ENCODE assay signal across 8 cellular contexts in genomic region chr13:21637296-21637695, GRCh38. TPM values are rescaled to one million over a fixed set of nuclear protein-coding genes. Genes with fewer than 3 reads are reported as not detected.
DNase-seq lines count a peak whose midpoint lies in the region; ATAC-seq and TF ChIP-seq lines count a peak whose summit lies in the region.

No MANE protein-coding gene starts in this region.

- no peak for TF ChIP-seq CTCF in stomach (IDR thresholded peaks at IDR 0.05)

- no peak for TF ChIP-seq POLR2A in stomach (IDR thresholded peaks at IDR 0.05)

- ATAC-seq in HG03378 (IDR thresholded peaks at IDR 0.05; ENCODE audit: unreplicated experiment), result no peak

- intact Hi-C loops in stomach (cut with DNase I; ENCODE audit: low total_unique reads), result no loop called here

- no peaks in the 10 kb centered on the region for H3K36me3 ChIP-seq in stomach

- DNase-seq in Caki2 (ENCODE audit: low read depth) (peak; percentile 81), LHCN-M2 (ENCODE audit: low read depth) (peak; percentile 45), SW480 (ENCODE audit: low spot score) (peak; percentile 98), epithelial cell of prostate (ENCODE audit: low read depth, low spot score) (peak; percentile 95), stomach (peak; percentile 82), NK-92 (lab: John Stamatoyannopoulos, UW; ENCODE audit: unreplicated experiment) (no peak)
- DNase-seq in activated CD4-positive, CD25-positive, alpha-beta regulatory T cell treated with anti-CD3 and anti-CD28 coated beads, Interleukin-2, amount 50 U/mL, for 72 hours, result no peak

- WGBS in stomach, 5 donors, result 28 to 61% (median 38%) methylated on average over 13 of the region's 13 CpGs

- peaks cover 0 to 19% (median 0%) of the 10 kb centered on the region in 3 donors for H3K27me3 ChIP-seq in stomach

- H3K9me3 ChIP-seq in stomach, result no peaks in the 10 kb centered on the region

- in situ Hi-C loops in Caki2 (cut with HindIII; ENCODE audit: low pct_unique_long_range_greater_than_20kb, low sequenced_read_pairs), result no loop called here

- H3K4me3 ChIP-seq in stomach, result no peak overlapping the region

- peaks cover 0 to 10% (median 0%) of the 10 kb centered on the region in 4 donors for H3K4me1 ChIP-seq in stomach

- H3K27ac ChIP-seq in epithelial cell of prostate, result peak overlapping the region; percentile 59
- no peak overlapping the region for H3K27ac ChIP-seq in stomach

- TF ChIP-seq EP300 in stomach (IDR thresholded peaks at IDR 0.05), result no peak

RNA-seq across cellular contexts. Expression of gene MICU2, which starts 33.3 kb away (rescaled TPM):
- total RNA-seq in Caki2 (2014; rRNA removed; shearing (Covaris generic); ENCODE audit: low replicate concordance), result 37.3 and 46.0 TPM in 2 replicates
- total RNA-seq in LHCN-M2 (2014; rRNA removed) (87.2 and 138 TPM in 2 replicates), stomach (100 to 1,000 TPM in 2 of 5 donors, 10 to 100 TPM in 3; 20.9 to 110 (median 62.1) TPM)
- 24.0 TPM for polyA plus RNA-seq in LHCN-M2 (2012)
- 10 to 100 TPM; 28.3 to 46.4 (median 30.1) TPM for polyA plus RNA-seq in stomach

RNA-seq across cellular contexts. Expression of gene FGF9, which starts 33.6 kb away (rescaled TPM):
- not detected in 2 replicates for total RNA-seq in Caki2 (2014; rRNA removed; shearing (Covaris generic); ENCODE audit: low replicate concordance)
- total RNA-seq in LHCN-M2 (2014; rRNA removed) (not detected in 2 replicates), stomach (1 to 10 TPM in 1 of 5 donors, under 1 TPM in 2, not detected in 2; 0.14 to 2.2 (median 0.29) TPM)
- polyA plus RNA-seq in LHCN-M2 (2012), result not detected
- under 1 TPM; 0.20 to 0.61 (median 0.25) TPM for polyA plus RNA-seq in stomach

Comparison
In these comparisons a context has a peak if more than half of its experiments do, and no peak if none do; other contexts are left out.
1. DNase-seq: peak in Caki2 (single experiment), LHCN-M2 (single experiment), SW480 (single experiment), epithelial cell of prostate (single experiment) and stomach (single experiment); none in NK-92 (single experiment) and activated CD4-positive, CD25-positive, alpha-beta regulatory T cell treated with anti-CD3 and anti-CD28 coated beads, Interleukin-2, amount 50 U/mL, for 72 hours (single experiment).